1 cellular context compared by ENCODE assay signal in genomic region chr19:2049741-2050348, GRCh38.
TF ChIP-seq lines count a peak whose summit lies in the region.

No MANE protein-coding gene starts in this region.

TF ChIP-seq in HEK293, 187 proteins besides CTCF, POLR2A, EP300 and RAD21 (continued from another document and continues in another):
- TF ChIP-seq PRDM4 (tag by site-specific recombination; IDR thresholded peaks at IDR 0.05) (peak; percentile 78), ZBTB6 (tag by site-specific recombination; IDR thresholded peaks at IDR 0.05) (no peak), REST (tag by site-specific recombination; IDR thresholded peaks at IDR 0.05) (0 out of 2 replicates have a peak, but pooled peaks have one; percentile 32), KLF8 (tag by site-specific recombination; IDR thresholded peaks at IDR 0.05) (peak; percentile 90), PRDM6 (tag by site-specific recombination; IDR thresholded peaks at IDR 0.05) (no peak), ZNF10 (tag by site-specific recombination; IDR thresholded peaks at IDR 0.05) (peak; percentile 77; the same call in 1 of the 2 replicates), ZBTB7A (tag by site-specific recombination; IDR thresholded peaks at IDR 0.05; ENCODE audit: low read depth) (peak; percentile 82), ZNF837 (tag by site-specific recombination; IDR thresholded peaks at IDR 0.05) (no peak; the same call in 1 of the 2 replicates), ZNF202 (tag by site-specific recombination; IDR thresholded peaks at IDR 0.05; ENCODE audit: borderline replicate concordance) (no peak), ZBTB10 (tag by site-specific recombination; IDR thresholded peaks at IDR 0.05) (peak; percentile 58; the same call in 1 of the 2 replicates), ZNF184 (tag by site-specific recombination; IDR thresholded peaks at IDR 0.05) (no peak), KLF9 (tag by site-specific recombination; IDR thresholded peaks at IDR 0.05; ENCODE audit: low read depth) (peak; percentile 81), ZNF214 (tag by site-specific recombination; IDR thresholded peaks at IDR 0.05; ENCODE audit: borderline replicate concordance) (no peak), ZNF121 (tag by site-specific recombination; IDR thresholded peaks at IDR 0.05) (no peak), ZNF138 (tag by site-specific recombination; IDR thresholded peaks at IDR 0.05; ENCODE audit: borderline replicate concordance) (no peak), ZNF768 (tag by site-specific recombination; IDR thresholded peaks at IDR 0.05) (no peak), ZNF221 (tag by site-specific recombination; IDR thresholded peaks at IDR 0.05; ENCODE audit: borderline replicate concordance) (no peak), TSHZ1 (tag by site-specific recombination; IDR thresholded peaks at IDR 0.05; ENCODE audit: borderline replicate concordance) (no peak), ZNF544 (tag by site-specific recombination; IDR thresholded peaks at IDR 0.05) (no peak), ZFP69B (tag by site-specific recombination; IDR thresholded peaks at IDR 0.05) (peak; percentile 73), ZNF843 (tag by site-specific recombination; IDR thresholded peaks at IDR 0.05) (peak; percentile 26; the same call in 1 of the 2 replicates), ZNF76 (tag by site-specific recombination; IDR thresholded peaks at IDR 0.05; ENCODE audit: borderline replicate concordance, low read depth) (peak; percentile 4; the same call in 1 of the 2 replicates), ZNF248 (tag by site-specific recombination; IDR thresholded peaks at IDR 0.05) (no peak), ZNF629 (tag by site-specific recombination; IDR thresholded peaks at IDR 0.05) (peak; percentile 92), ZNF146 (tag by site-specific recombination; IDR thresholded peaks at IDR 0.05) (no peak), ZNF785 (tag by site-specific recombination; IDR thresholded peaks at IDR 0.05) (no peak), ZNF16 (tag by site-specific recombination; IDR thresholded peaks at IDR 0.05; ENCODE audit: low read depth) (no peak), ZSCAN23 (tag by site-specific recombination; IDR thresholded peaks at IDR 0.05) (0 out of 2 replicates have a peak, but pooled peaks have one; percentile 16), HOXD13 (CRISPR knock-in tag; IDR thresholded peaks at IDR 0.05; ENCODE audit: borderline replicate concordance) (no peak), ZIC2 (tag by site-specific recombination; IDR thresholded peaks at IDR 0.05) (peak; percentile 87), PRDM1 (tag by site-specific recombination; IDR thresholded peaks at IDR 0.05) (peak; percentile 76), YY1 (tag by site-specific recombination; IDR thresholded peaks at IDR 0.05) (no peak), ZFP37 (tag by site-specific recombination; IDR thresholded peaks at IDR 0.05) (0 out of 2 replicates have a peak, but pooled peaks have one; percentile 61), ZNF174 (tag by site-specific recombination; IDR thresholded peaks at IDR 0.05) (no peak), ZNF324 (tag by site-specific recombination; IDR thresholded peaks at IDR 0.05) (peak; percentile 90), ZBTB1 (tag by site-specific recombination; IDR thresholded peaks at IDR 0.05) (no peak), ATF2 (tag by site-specific recombination; IDR thresholded peaks at IDR 0.05; ENCODE audit: low read depth) (peak; percentile 82), ZNF600 (tag by site-specific recombination; IDR thresholded peaks at IDR 0.05) (peak; percentile 81), ZBTB26 (tag by site-specific recombination; optimal IDR thresholded peaks at IDR 0.05) (no peak), MEIS1 (CRISPR knock-in tag; IDR thresholded peaks at IDR 0.05; ENCODE audit: borderline replicate concordance) (no peak), ZNF366 (tag by site-specific recombination; conservative IDR thresholded peaks at IDR 0.05) (peak; percentile 82), KLF7 (tag by site-specific recombination; IDR thresholded peaks at IDR 0.05; ENCODE audit: borderline replicate concordance) (peak; percentile 78; the same call in 1 of the 2 replicates), OSR2 (tag by site-specific recombination; IDR thresholded peaks at IDR 0.05) (0 out of 2 replicates have a peak, but pooled peaks have one; percentile 17), ZNF658 (tag by site-specific recombination; IDR thresholded peaks at IDR 0.05) (no peak), ZBTB20 (tag by site-specific recombination; IDR thresholded peaks at IDR 0.05) (peak; percentile 84; the same call in 1 of the 2 replicates), ZNF621 (tag by site-specific recombination; IDR thresholded peaks at IDR 0.05) (no peak), ZNF664 (tag by site-specific recombination; IDR thresholded peaks at IDR 0.05) (no peak)
